In the genomic region with DNA sequence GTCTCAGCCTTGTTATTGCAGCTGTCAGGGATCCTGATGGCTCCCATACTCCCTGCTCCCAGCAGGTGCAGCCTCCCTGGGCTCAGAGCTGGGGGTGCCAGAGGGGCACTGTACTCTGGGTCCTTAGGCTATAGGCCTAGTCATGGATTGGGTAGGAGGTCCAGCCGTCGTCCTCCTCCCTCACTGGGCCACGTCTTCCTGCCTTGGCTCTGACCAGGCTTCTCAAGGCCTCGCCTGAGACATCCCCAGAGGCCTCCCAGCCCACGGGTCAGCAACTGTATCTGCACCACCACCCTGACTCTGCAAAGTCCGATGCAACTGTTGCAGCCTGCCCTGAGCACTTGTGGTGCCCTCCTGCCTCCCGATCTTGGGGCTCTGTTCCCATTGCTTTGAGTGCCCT, we compare ENCODE assay signal across 23 cellular contexts. TPM values are rescaled to one million over a fixed set of nuclear protein-coding genes. Genes with fewer than 3 reads are reported as not detected.
A peak's percentile ranks its signal among the peaks of the same experiment; 100 is the strongest.
DNase-seq lines count a peak whose midpoint lies in the region; ATAC-seq, FAIRE-seq and TF ChIP-seq lines count a peak whose summit lies in the region.
"Had no signal": no experiment of that assay in that cellular context is flagged by ENCODE, and none has a peak within 500 bp of the region (broad histone marks: within the 10 kb centered on the region; RNA-seq: fewer than 3 reads in every experiment).

No MANE protein-coding gene starts in this region.

- H3K4me3 ChIP-seq in neuronal stem cell (ENCODE audit: low read length in 2 of 2) (no peak overlapping the region), coronary artery (no peak overlapping the region)
- H3K4me3 ChIP-seq: A549, GM23248 had no signal

- no CpG with 5 or more reads among the region's 7 CpGs for WGBS in neuronal stem cell (ENCODE audit: extremely low coverage in 2 of 2, insufficient read length in 2 of 2, insufficient replicate concordance in 1 of 2), 2 donors

- no peak overlapping the region for H2BK15ac ChIP-seq in neuronal stem cell (ENCODE audit: low read length)

- no peak overlapping the region for H4K91ac ChIP-seq in neuronal stem cell (ENCODE audit: low read depth, low read length, poor library complexity)

- TF ChIP-seq POLR2A in H54 (IDR thresholded peaks at IDR 0.05; ENCODE audit: low read depth, low read length), result no peak

- H3K36me3 ChIP-seq in neuronal stem cell (replicated peaks in 1 of 2; ENCODE audit: control insufficient read depth in 2 of 2, insufficient read depth in 2 of 2, low read length in 2 of 2), result no peaks in the 10 kb centered on the region

- H3K27me3 ChIP-seq in neuronal stem cell (ENCODE audit: control insufficient read depth in 3 of 3, insufficient read depth in 3 of 3, low read depth in 1 of 3, low read length in 3 of 3), result peaks cover 0 to 6% (median 0%) of the 10 kb centered on the region in 3 experiments

- H3K27ac ChIP-seq in neuronal stem cell (replicated peaks; ENCODE audit: low read length), result no peak overlapping the region
- H3K27ac ChIP-seq in coronary artery, result no peak overlapping the region
- H3K27ac ChIP-seq: 22Rv1, A549, C4-2B, GM23248, HL-60 had no signal

- H2BK120ac ChIP-seq in neuronal stem cell (ENCODE audit: low read depth, low read length), result no peak overlapping the region

- no peaks in the 10 kb centered on the region for H3K9me3 ChIP-seq in neuronal stem cell (replicated peaks in 1 of 2; ENCODE audit: control insufficient read depth in 2 of 2, insufficient read depth in 1 of 2, low read depth in 1 of 2, low read length in 2 of 2)
- H3K9me3 ChIP-seq: A549, Caco-2 had no signal

- DNase-seq in left cardiac atrium (peak; percentile 12), cardiac septum (ENCODE audit: low spot score) (no peak), chondrocyte (ENCODE audit: low spot score) (peak; percentile 60), neuronal stem cell (ENCODE audit: low spot score) (no peak), H54 (ENCODE audit: insufficient read length, low spot score) (no peak), cerebellar nuclear complex (lab: John Stamatoyannopoulos, UW) (no peak), coronary artery (ENCODE audit: low spot score) (no peak)
- DNase-seq: AML-193; Caco-2; CD4-positive, alpha-beta T cell; GM23248; HCEC 1CT; HFFc6 had no signal

- H3K79me1 ChIP-seq in neuronal stem cell (ENCODE audit: low read depth, low read length), result no peaks in the 10 kb centered on the region

- no peaks in the 10 kb centered on the region for H3K36me3 Mint-ChIP-seq in chondrocyte (ENCODE audit: low read depth)

- H2BK5ac ChIP-seq in neuronal stem cell (ENCODE audit: low read length), result no peak overlapping the region

- no peaks in the 10 kb centered on the region for H3K9me3 Mint-ChIP-seq in chondrocyte (ENCODE audit: low read depth)
- H3K9me3 Mint-ChIP-seq: CD4-positive, alpha-beta T cell; HFFc6 had no signal

- peaks cover 2% of the 10 kb centered on the region for H3K27me3 Mint-ChIP-seq in chondrocyte (ENCODE audit: low read depth)

- peaks cover 0 to 4% of the 10 kb centered on the region in 2 donors for H3K4me1 ChIP-seq in neuronal stem cell (ENCODE audit: control insufficient read depth in 2 of 2, insufficient read depth in 1 of 2, low read depth in 1 of 2, low read length in 2 of 2)
- H3K4me1 ChIP-seq: A549, Caco-2 had no signal

- intact Hi-C loops in left cardiac atrium (cut with DNase I), result no loop called here
- intact Hi-C loops in cardiac septum (cut with DNase I), result no loop called here

- no peak overlapping the region for H3K4me3 Mint-ChIP-seq in chondrocyte (ENCODE audit: unreplicated experiment)
- H3K4me3 Mint-ChIP-seq: CD4-positive, alpha-beta T cell; HFFc6 had no signal

- no peak overlapping the region for H4K8ac ChIP-seq in neuronal stem cell (ENCODE audit: low read depth, low read length)

- H3K23ac ChIP-seq in neuronal stem cell (ENCODE audit: low read depth, low read length, poor library complexity), result no peak overlapping the region

- peaks cover 6% of the 10 kb centered on the region for H3K4me1 Mint-ChIP-seq in chondrocyte (ENCODE audit: low read depth)

- no peak overlapping the region for H3K4ac ChIP-seq in neuronal stem cell (ENCODE audit: low read length)

- H3K27ac Mint-ChIP-seq in chondrocyte (ENCODE audit: unreplicated experiment), result no peak overlapping the region
- H3K27ac Mint-ChIP-seq: CD4-positive, alpha-beta T cell; HFFc6 had no signal

- FAIRE-seq in H54 (lab: Jason Lieb, UNC), result no peak
- FAIRE-seq: A549, D721Med, G401.6, GM12891, GM19239 had no signal

- H2AFZ ChIP-seq in neuronal stem cell (ENCODE audit: low read length), result no peak overlapping the region
- H2AFZ ChIP-seq: GM23248 had no signal

- no peak overlapping the region for H3K4me2 ChIP-seq in neuronal stem cell (ENCODE audit: insufficient read depth, low read length, poor library complexity, severe bottlenecking)
- H3K4me2 ChIP-seq: A549 had no signal

- peak overlapping the region; percentile 9 for H2AK5ac ChIP-seq in neuronal stem cell (ENCODE audit: low read depth, low read length)

- H3K9ac ChIP-seq in neuronal stem cell (ENCODE audit: low read depth, low read length, poor library complexity), result no peak overlapping the region
- H3K9ac ChIP-seq: GM23248 had no signal

- H3K18ac ChIP-seq in neuronal stem cell (ENCODE audit: low read length), result peak overlapping the region; percentile 72

- H2BK12ac ChIP-seq in neuronal stem cell (ENCODE audit: low read length), result no peak overlapping the region

- ATAC-seq in left cardiac atrium, result no peak
- ATAC-seq: A549 had no signal

- H3K14ac ChIP-seq in neuronal stem cell (ENCODE audit: low read length), result no peak overlapping the region

- no peak for TF ChIP-seq CTCF in chondrocyte (IDR thresholded peaks at IDR 0.05)
- TF ChIP-seq CTCF in coronary artery (IDR thresholded peaks at IDR 0.05), result no peak

RNA-seq across cellular contexts. Expression of a gene that starts 18.2 kb away (rescaled TPM):
- total RNA-seq in left cardiac atrium (100 to 1,000 TPM; 160 to 224 TPM), cardiac septum (249 TPM), chondrocyte (0.70 to 2.9 TPM (median 0.72 TPM) in 3 replicates)
- polyA plus RNA-seq in neuronal stem cell (2013, experiment 1 of 2), result 0.18 TPM
- polyA plus RNA-seq in neuronal stem cell (2013, experiment 2 of 2), result 0.10 TPM
- total RNA-seq: Caco-2; CD4-positive, alpha-beta T cell; H4 had no signal
- polyA plus RNA-seq: BJ had no signal

RNA-seq across cellular contexts. Expression of a gene that starts 49.2 kb away (rescaled TPM):
- under 1 TPM; 0.09 to 0.26 TPM for total RNA-seq in left cardiac atrium
- total RNA-seq in cardiac septum, result 0.35 TPM
- not detected in 3 replicates for total RNA-seq in chondrocyte
- polyA plus RNA-seq in neuronal stem cell (2013, experiment 1 of 2), result 0.03 TPM
- 0.03 TPM for polyA plus RNA-seq in neuronal stem cell (2013, experiment 2 of 2)
- total RNA-seq: CD4-positive, alpha-beta T cell; GM23248; HFFc6 had no signal
- polyA plus RNA-seq: BJ had no signal

Comparison
In these comparisons a context has a peak if more than half of its experiments do, and no peak if none do; other contexts are left out.
1. DNase-seq: peak in left cardiac atrium (single experiment) and chondrocyte (single experiment); none in cardiac septum (single experiment), neuronal stem cell (single experiment), H54 (single experiment), cerebellar nuclear complex (0 of 2) and coronary artery (single experiment).
2. RNA of a gene that starts 18.2 kb away (total RNA-seq): 249 TPM in cardiac septum (single experiment) and 160 to 224 TPM in left cardiac atrium; 0.70 to 2.9 TPM in chondrocyte; every median in the first group is over 10 times any median in the second.